Comparison of ENCODE assay signal across 8 cellular contexts in genomic region chr16:352547-353403, GRCh38. TPM values are rescaled to one million over a fixed set of nuclear protein-coding genes. Genes with fewer than 3 reads are reported as not detected.
A peak's percentile ranks its signal among the peaks of the same experiment; 100 is the strongest.
DNase-seq lines count a peak whose midpoint lies in the region; ATAC-seq and TF ChIP-seq lines count a peak whose summit lies in the region.

Gene AXIN1, minus strand, starts transcription at chr16:352723. Its CDS starts 5,698 bp downstream, at chr16:347025.

- H3K9me3 Mint-ChIP-seq in Caco-2 (ENCODE audit: unreplicated experiment) = no peaks in the 10 kb centered on the region
- H3K9me3 Mint-ChIP-seq in IgD-negative memory B cell = no peaks in the 10 kb centered on the region

- H3K9me3 ChIP-seq in Caco-2 (no peaks in the 10 kb centered on the region), OCI-LY7 (ENCODE audit: low read length) (no peaks in the 10 kb centered on the region)

- DNase-seq in Caco-2 = peak; percentile 99
- DNase-seq in OCI-LY7 (ENCODE audit: low spot score) = peak; percentile 98
- DNase-seq in activated T-cell treated with anti-CD3 and anti-CD28 coated beads for 1 hour (ENCODE audit: low read depth) = peak; percentile 100
- peak; percentile 89 for DNase-seq in epidermal melanocyte (ENCODE audit: insufficient read length, low spot score)
- peak; percentile 79 for DNase-seq in middle frontal gyrus (ENCODE audit: extremely low spot score, low spot score)
- DNase-seq in stimulated activated CD8-positive, alpha-beta memory T cell treated with anti-CD3 and anti-CD28 coated beads, Interleukin-2, amount 100 ng/mL, for 1 hour (ENCODE audit: low read depth in 2 of 2) = peak; percentile 100

- peak within 1 kb of the TSS; percentile 58; the same call in 1 of the 2 replicates for H2AFZ ChIP-seq in OCI-LY7 (ENCODE audit: low read length)

- H3K4me3 ChIP-seq in Caco-2 (ENCODE audit: low read depth, low read length) (peak within 1 kb of the TSS; percentile 66), OCI-LY7 (ENCODE audit: low read depth, low read length, poor library complexity, severe bottlenecking) (peak within 1 kb of the TSS; percentile 96)

- H3K27ac ChIP-seq in OCI-LY7 (ENCODE audit: low read depth, low read length, poor library complexity, severe bottlenecking) = no peak within 1 kb of the TSS

- peaks cover 9% of the 10 kb centered on the region; the same call in 1 of the 2 replicates for H3K79me2 ChIP-seq in OCI-LY7 (ENCODE audit: insufficient read depth, low read depth, low read length)

- BruUV-seq in Caco-2 (replicated peaks; lab: Mats Ljungman, UMichigan) (no TSS peak), OCI-LY7 (replicated peaks; lab: Mats Ljungman, UMichigan) (no TSS peak)

- peak within 1 kb of the TSS; percentile 74 for H3K4me3 Mint-ChIP-seq in Caco-2 (ENCODE audit: unreplicated experiment)
- H3K4me3 Mint-ChIP-seq in IgD-negative memory B cell = peak within 1 kb of the TSS; percentile 83 to 96 (median 93)

- H3K36me3 Mint-ChIP-seq in Caco-2 (ENCODE audit: insufficient read depth, unreplicated experiment) = no peaks in the 10 kb centered on the region
- H3K36me3 Mint-ChIP-seq in IgD-negative memory B cell = no peaks in the 10 kb centered on the region

- peaks cover 9% of the 10 kb centered on the region; the same call in 1 of the 2 replicates for H3K4me1 ChIP-seq in Caco-2
- peaks cover 22% of the 10 kb centered on the region for H3K4me1 ChIP-seq in OCI-LY7 (ENCODE audit: insufficient read depth, low read length, poor library complexity, severe bottlenecking)

- no peaks in the 10 kb centered on the region for H3K4me1 Mint-ChIP-seq in Caco-2 (ENCODE audit: low read depth, unreplicated experiment)
- H3K4me1 Mint-ChIP-seq in IgD-negative memory B cell = peaks cover 14 to 21% (median 17%) of the 10 kb centered on the region in 3 donors

- H3K9me2 ChIP-seq in OCI-LY7 (ENCODE audit: insufficient read depth, low read length) = no peaks in the 10 kb centered on the region

- H3K36me3 ChIP-seq in Caco-2 (ENCODE audit: control insufficient read depth, insufficient read depth, low read length) (peaks cover 1% of the 10 kb centered on the region; the same call in 1 of the 2 replicates), OCI-LY7 (ENCODE audit: insufficient read depth, low read length) (peaks cover 12% of the 10 kb centered on the region)

- H3K27me3 Mint-ChIP-seq in Caco-2 (ENCODE audit: insufficient read depth, unreplicated experiment) (no peaks in the 10 kb centered on the region), IgD-negative memory B cell (peaks cover 2% of the 10 kb centered on the region)

- peak; percentile 54 for ATAC-seq in GM21423 (IDR thresholded peaks at IDR 0.05; ENCODE audit: unreplicated experiment)

- no peaks in the 10 kb centered on the region for H3K27me3 ChIP-seq in Caco-2 (replicated peaks; ENCODE audit: control insufficient read depth, insufficient read depth, low read length)

- H3K4me2 ChIP-seq in OCI-LY7 (ENCODE audit: low read length) = peak within 1 kb of the TSS; percentile 98

- TF ChIP-seq CTCF in Caco-2 (IDR thresholded peaks at IDR 0.05; ENCODE audit: insufficient read depth in 1 of 2, low read depth in 1 of 2, low read length in 1 of 2, severe bottlenecking in 1 of 2, unreplicated experiment in 1 of 2) (peak; percentile 24 to 40), OCI-LY7 (conservative IDR thresholded peaks at IDR 0.05; ENCODE audit: low read length) (no peak; the same call in 1 of the 2 replicates)

- CTCF ChIA-PET in Caco-2 (lab: Charles Lee) (interaction anchor here (0.5 to 1.4 kb wide), 28 partner anchors 9 to 991 kb away, joined by 3 to 19 read pairs (median 4); partner anchors contain the start of genes LUC7L and MRPL28), OCI-LY7 (lab: Charles Lee; ENCODE audit: unreplicated experiment) (interaction anchor here (0.6 to 0.9 kb wide), 5 partner anchors 9 to 246 kb away, joined by 3 to 5 read pairs (median 3); partner anchors contain the start of gene FAM234A)

- intact Hi-C loops in Caco-2 (cut with micrococcal nuclease; ENCODE audit: unreplicated experiment) (loop anchor here (5.0 kb wide), 1 partner anchor 125 kb away; the partner anchor contains the start of gene LUC7L), OCI-LY7 (cut with micrococcal nuclease; ENCODE audit: unreplicated experiment) (loop anchor here (1.0 to 2.0 kb wide), 2 partner anchors 31 to 118 kb away; partner anchors contain the start of gene FAM234A)

- H4K20me1 ChIP-seq in OCI-LY7 (ENCODE audit: insufficient read depth, low read length) = no peaks in the 10 kb centered on the region

- H3K27ac Mint-ChIP-seq in Caco-2 (ENCODE audit: unreplicated experiment) (no peak within 1 kb of the TSS), IgD-negative memory B cell (peak within 1 kb of the TSS; percentile 73 to 90 (median 83))

- POLR2A ChIA-PET in Caco-2 (lab: Charles Lee) (interaction anchor here (0.5 to 2.1 kb wide), 17 partner anchors 9 to 1739 kb away, joined by 3 to 19 read pairs (median 4); partner anchors contain the start of genes LUC7L and MRPL28), OCI-LY7 (lab: Charles Lee) (interaction anchor here (0.6 to 0.7 kb wide), 4 partner anchors 30 to 283 kb away, joined by 3 to 8 read pairs (median 5); no protein-coding TSS in a partner anchor)

RNA-seq across cellular contexts. Expression of gene AXIN1, which starts in this region (rescaled TPM):
- total RNA-seq in Caco-2 (2022) (29.7 and 34.5 TPM in 2 replicates), OCI-LY7 (2022) (29.0 and 29.8 TPM in 2 replicates)
- 1.6 TPM for polyA plus RNA-seq in IgD-negative memory B cell
- 30.3 and 30.6 TPM in 2 replicates for total RNA-seq in OCI-LY7 (2014; rRNA removed; shearing (Covaris generic))
